7 cellular contexts compared by ENCODE assay signal in genomic region chr5:45799388-45799787, GRCh38.
"Had no signal": no experiment of that assay in that cellular context is flagged by ENCODE, and none has a peak within 500 bp of the region (broad histone marks: within the 10 kb centered on the region; RNA-seq: fewer than 3 reads in every experiment).

No MANE protein-coding gene starts in this region.

- DNase-seq: GDM1, GF-D8 had no signal

- FAIRE-seq: G401.6, GM12891, GM12892, GM18507, GM19239 had no signal
